32 cellular contexts compared by ENCODE assay signal in genomic region chr2:20627712-20628380, GRCh38. TPM values are rescaled to one million over a fixed set of nuclear protein-coding genes. Genes with fewer than 3 reads are reported as not detected.
DNase-seq lines count a peak whose midpoint lies in the region; ATAC-seq, FAIRE-seq and TF ChIP-seq lines count a peak whose summit lies in the region.
"Had no signal": no experiment of that assay in that cellular context is flagged by ENCODE, and none has a peak within 500 bp of the region (broad histone marks: within the 10 kb centered on the region; RNA-seq: fewer than 3 reads in every experiment).

No MANE protein-coding gene starts in this region.

- WGBS in prostate gland: 86% methylated on average over 16 of the region's 16 CpGs
- 88% methylated on average over 16 of the region's 16 CpGs for WGBS in aorta, 2 donors

- peak; percentile 9 for DNase-seq in Right ventricle myocardium inferior (ENCODE audit: missing footprints)
- no peak for DNase-seq in cardiac septum (ENCODE audit: low spot score)
- DNase-seq in kidney: peak; percentile 38
- DNase-seq in prostate gland (ENCODE audit: low spot score): no peak
- peak; percentile 47 to 59 for DNase-seq in aorta
- DNase-seq in NCI-H510A treated with DMSO at 0.1 percent for 48 hours (lab: John Stamatoyannopoulos, UW): no peak
- no peak for DNase-seq in RCC 7860 (ENCODE audit: low spot score)
- DNase-seq: 8988T; activated CD4-positive, alpha-beta T cell treated with anti-CD3 and anti-CD28 coated beads for 4 hours; activated CD8-positive, alpha-beta T cell treated with anti-CD3 and anti-CD28 coated beads, Interleukin-2, amount 10 ng/mL, durations not matched to agents 7 days and 5 days; activated T-cell treated with anti-CD3 and anti-CD28 coated beads for 4 hours; amygdala; CD4-positive, alpha-beta memory T cell; DMS 273 treated with DMSO at 0.1 percent for 48 hours; HFFc6; naive thymus-derived CD4-positive, alpha-beta T cell; NCI-H1092; NCI-H1694; NCI-H446; retina; stimulated activated CD8-positive, alpha-beta memory T cell treated with anti-CD3 and anti-CD28 coated beads, Interleukin-4, amount 100 ng/mL, for 48 hours; WERI-Rb-1 had no signal

- FAIRE-seq in kidney (lab: Jason Lieb, UNC) (no peak), RCC 7860 (lab: Jason Lieb, UNC) (no peak)
- FAIRE-seq: endothelial cell of umbilical vein, GM19239, H1, HTR-8/SVneo, K562 had no signal

- H3K36me3 ChIP-seq in kidney (ENCODE audit: control insufficient read depth in 1 of 2, insufficient read depth in 2 of 2, low read length in 2 of 2): peaks cover 8 to 14% of the 10 kb centered on the region in 2 donors
- H3K36me3 ChIP-seq in prostate gland: peaks cover 0 to 2% of the 10 kb centered on the region in 2 donors
- H3K36me3 ChIP-seq in aorta (ENCODE audit: control insufficient read depth in 1 of 2, insufficient read depth in 2 of 2, low read length in 1 of 2): peaks cover 0 to 4% of the 10 kb centered on the region in 2 donors
- H3K36me3 ChIP-seq: WERI-Rb-1 had no signal

- TF ChIP-seq CTCF in kidney (IDR thresholded peaks at IDR 0.05; ENCODE audit: borderline replicate concordance, extremely low read depth, insufficient read depth) (no peak), prostate gland (IDR thresholded peaks at IDR 0.05) (no peak)

- peak overlapping the region in 1 of 2 donors; percentile 65 for H3K9ac ChIP-seq in kidney (ENCODE audit: low read length in 2 of 2)

- H3K4me1 ChIP-seq in kidney (ENCODE audit: control insufficient read depth in 1 of 2, insufficient read depth in 1 of 2, low read depth in 1 of 2, low read length in 2 of 2) (peaks cover 6 to 22% of the 10 kb centered on the region in 2 donors), prostate gland (replicated peaks) (peaks cover 19% of the 10 kb centered on the region), aorta (ENCODE audit: control insufficient read depth in 1 of 2, insufficient read depth in 2 of 2, low read length in 2 of 2) (no peaks in the 10 kb centered on the region)
- H3K4me1 ChIP-seq: breast epithelium, left lung had no signal

- H3K27ac ChIP-seq in kidney (ENCODE audit: low read depth in 2 of 2, low read length in 2 of 2) (no peak overlapping the region), prostate gland (peak overlapping the region; percentile 79 to 93), aorta (ENCODE audit: low read depth in 1 of 2, low read length in 2 of 2) (no peak overlapping the region)
- H3K27ac ChIP-seq: left lung, WERI-Rb-1 had no signal

- H3K9me3 ChIP-seq in kidney (ENCODE audit: control insufficient read depth in 1 of 2, low read length in 2 of 2): no peaks in the 10 kb centered on the region
- no peaks in the 10 kb centered on the region for H3K9me3 ChIP-seq in prostate gland
- no peaks in the 10 kb centered on the region for H3K9me3 ChIP-seq in aorta (ENCODE audit: control insufficient read depth, low read length)
- H3K9me3 ChIP-seq: breast epithelium, left lung, tibial nerve had no signal

- intact Hi-C loops in Right ventricle myocardium inferior (cut with DNase I) (no loop called here), cardiac septum (cut with DNase I) (no loop called here), kidney (cut with DNase I) (no loop called here), prostate gland (cut with DNase I) (no loop called here), aorta (cut with DNase I) (no loop called here)

- H3K4me3 ChIP-seq in kidney (ENCODE audit: low read length in 2 of 2) (no peak overlapping the region), prostate gland (no peak overlapping the region), aorta (ENCODE audit: low read length in 2 of 2) (no peak overlapping the region)
- H3K4me3 ChIP-seq: breast epithelium, K562, left lung, tibial nerve had no signal

- no peaks in the 10 kb centered on the region for H3K27me3 ChIP-seq in prostate gland (replicated peaks; ENCODE audit: insufficient read depth)
- no peaks in the 10 kb centered on the region for H3K27me3 ChIP-seq in aorta (ENCODE audit: control insufficient read depth in 1 of 2, insufficient read depth in 2 of 2, low read length in 1 of 2)
- H3K27me3 ChIP-seq: breast epithelium, left lung, tibial nerve had no signal

- no peak for TF ChIP-seq POLR2A in prostate gland (IDR thresholded peaks at IDR 0.05)

- ATAC-seq in Right ventricle myocardium inferior: no peak
- ATAC-seq in aorta (ENCODE audit: low FRiP score): no peak
- ATAC-seq in GM19467 (IDR thresholded peaks at IDR 0.05; ENCODE audit: unreplicated experiment): no peak
- ATAC-seq: activated CD8-positive, alpha-beta T cell treated with anti-CD3 and anti-CD28 coated beads, Interleukin-2, amount 10 ng/mL, durations not matched to agents 7 days and 5 days; K562; left lung; naive thymus-derived CD4-positive, alpha-beta T cell had no signal

RNA-seq across cellular contexts. Expression of gene HS1BP3, which starts 23.1 kb away (rescaled TPM):
- 20.1 TPM for total RNA-seq in Right ventricle myocardium inferior
- 15.6 TPM for total RNA-seq in cardiac septum
- 35.5 TPM for total RNA-seq in kidney
- polyA plus RNA-seq in kidney (ENCODE audit: insufficient read depth, low read depth, low replicate concordance): 37.5 TPM
- 10 to 100 TPM; 29.9 to 39.4 TPM for total RNA-seq in prostate gland
- total RNA-seq in aorta: 10 to 100 TPM; 34.8 to 42.3 TPM
- polyA plus RNA-seq in aorta: 10 to 100 TPM; 27.5 to 33.6 TPM

RNA-seq across cellular contexts. Expression of gene GDF7, which starts 39.1 kb away (rescaled TPM):
- total RNA-seq in Right ventricle myocardium inferior (0.46 TPM), cardiac septum (0.94 TPM), kidney (12.5 TPM), prostate gland (1 to 10 TPM; 3.3 to 7.0 TPM), aorta (10 to 100 TPM; 15.9 to 16.4 TPM)
- polyA plus RNA-seq in kidney (ENCODE audit: insufficient read depth, low read depth, low replicate concordance) (1.8 TPM), aorta (10 to 100 TPM in 1 of 2 donors, 1 to 10 TPM in 1; 4.1 to 15.6 TPM)
- total RNA-seq: activated CD8-positive, alpha-beta T cell treated with anti-CD3 and anti-CD28 coated beads, Interleukin-2, amount 10 ng/mL, durations not matched to agents 7 days and 5 days; K562; RPMI7951 had no signal

Comparison
In these comparisons a context has a peak if more than half of its experiments do, and no peak if none do; other contexts are left out.
1. DNase-seq: peak in Right ventricle myocardium inferior (single experiment), kidney (single experiment) and aorta (2 of 2); none in cardiac septum (single experiment), prostate gland (single experiment), NCI-H510A treated with DMSO at 0.1 percent for 48 hours (single experiment) and RCC 7860 (single experiment).
2. H3K27ac ChIP-seq: peak in prostate gland (2 of 2); none in kidney (0 of 2) and aorta (0 of 2).